Comparison of ENCODE assay signal across 11 cellular contexts in the genomic region with DNA sequence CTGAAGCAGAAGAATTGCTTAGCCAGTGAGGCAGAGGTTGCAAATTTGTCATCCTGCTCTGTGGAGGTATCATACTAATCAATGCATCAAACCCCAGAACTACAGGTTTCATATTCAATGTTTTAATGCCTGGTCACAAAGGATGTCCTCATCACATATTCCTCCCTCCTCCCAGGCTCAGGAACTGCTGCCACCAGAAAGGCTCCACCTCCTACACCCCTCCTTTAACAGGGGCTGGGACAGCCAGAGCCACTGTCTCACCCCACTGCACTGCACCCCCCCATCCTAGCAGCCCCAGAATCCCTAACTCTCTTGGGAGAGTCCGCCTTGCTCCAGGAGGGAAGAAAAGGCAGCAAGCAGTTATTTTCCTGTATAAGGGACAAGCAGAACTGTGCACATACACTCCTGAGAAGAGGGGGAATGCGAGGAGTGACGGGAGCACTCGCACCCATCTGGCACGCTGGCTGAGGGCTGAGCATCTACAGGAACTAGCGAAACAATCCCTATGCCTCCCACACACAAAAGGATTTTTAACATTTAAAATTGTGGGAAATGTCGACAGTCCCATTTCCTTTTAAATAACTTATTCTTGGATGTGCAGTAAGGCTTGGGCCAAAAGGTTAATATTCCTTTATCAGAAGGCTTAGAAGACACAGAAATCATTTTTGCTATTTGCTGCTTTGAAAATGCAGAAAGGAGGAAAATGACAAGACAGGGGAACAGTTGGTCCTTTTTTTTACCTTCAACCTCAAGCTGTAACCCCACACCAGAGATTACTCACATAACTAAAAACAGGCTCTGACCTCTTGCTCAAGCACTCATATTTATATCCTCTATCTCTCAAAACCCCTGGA. TPM values are rescaled to one million over a fixed set of nuclear protein-coding genes. Genes with fewer than 3 reads are reported as not detected.
A peak's percentile ranks its signal among the peaks of the same experiment; 100 is the strongest.
DNase-seq lines count a peak whose midpoint lies in the region; ATAC-seq, FAIRE-seq and TF ChIP-seq lines count a peak whose summit lies in the region.
"Had no signal": no experiment of that assay in that cellular context is flagged by ENCODE, and none has a peak within 500 bp of the region (broad histone marks: within the 10 kb centered on the region; RNA-seq: fewer than 3 reads in every experiment).

No MANE protein-coding gene starts in this region.

- no TSS peak for BruUV-seq in mammary epithelial cell (replicated peaks; lab: Mats Ljungman, UMichigan)

- intact Hi-C loops in mammary epithelial cell (cut with micrococcal nuclease): no loop called here

- H3K27me3 ChIP-seq in mammary epithelial cell (ENCODE audit: insufficient read depth, low read length): no peaks in the 10 kb centered on the region
- H3K27me3 ChIP-seq: transverse colon had no signal

- CTCF ChIA-PET in mammary epithelial cell (lab: Charles Lee; ENCODE audit: low non-redundant PET): no interaction called here

- peaks cover 5% of the 10 kb centered on the region for H3K9me3 ChIP-seq in mammary epithelial cell (replicated peaks; ENCODE audit: insufficient read depth, low read length)
- H3K9me3 ChIP-seq: transverse colon had no signal

- H3K4me2 ChIP-seq in mammary epithelial cell (ENCODE audit: insufficient read depth, low read depth, low read length): peak overlapping the region; percentile 5

- H4K20me1 ChIP-seq in mammary epithelial cell (ENCODE audit: insufficient read depth, low read length): no peaks in the 10 kb centered on the region

- ATAC-seq in HG03354 (IDR thresholded peaks at IDR 0.05; ENCODE audit: poor library complexity, severe bottlenecking, unreplicated experiment): peak; percentile 50
- ATAC-seq in omental fat pad (ENCODE audit: low FRiP score): peak; percentile 53
- no peak for ATAC-seq in GM18868 (IDR thresholded peaks at IDR 0.05; ENCODE audit: unreplicated experiment)

- no peaks in the 10 kb centered on the region for H3K36me3 ChIP-seq in mammary epithelial cell (ENCODE audit: insufficient read depth, low read length)
- H3K36me3 ChIP-seq: transverse colon had no signal

- H3K79me2 ChIP-seq in mammary epithelial cell (ENCODE audit: insufficient read depth, low read length): peaks cover 48% of the 10 kb centered on the region

- no peak overlapping the region for H3K4me3 ChIP-seq in mammary epithelial cell (replicated peaks in 1 of 3; ENCODE audit: insufficient read depth in 1 of 3, low read depth in 2 of 3, low read length in 3 of 3)
- H3K4me3 ChIP-seq: transverse colon had no signal

- no peak for FAIRE-seq in urothelium cell line (lab: Jason Lieb, UNC)

- peaks cover 21% of the 10 kb centered on the region for H3K4me1 ChIP-seq in mammary epithelial cell (ENCODE audit: insufficient read depth, low read length)

- TF ChIP-seq CTCF in mammary epithelial cell (conservative IDR thresholded peaks at IDR 0.05 in 1 of 2, IDR thresholded peaks at IDR 0.05 in 1 of 2; ENCODE audit: extremely low read depth in 1 of 2, insufficient read depth in 1 of 2, low read depth in 1 of 2, low read length in 2 of 2) (no peak), omental fat pad (IDR thresholded peaks at IDR 0.05) (no peak)

- dilution Hi-C loops in mammary epithelial cell (cut with HindIII; ENCODE audit: low sequenced_read_pairs): no loop called here

- in situ Hi-C loops in mammary epithelial cell (cut with MboI; ENCODE audit: low sequenced_read_pairs in 2 of 2): no loop called here

- DNase-seq in DMS53 (lab: John Stamatoyannopoulos, UW) (peak; percentile 41), DMS53 treated with DMSO at 0.1 percent for 48 hours (lab: John Stamatoyannopoulos, UW; ENCODE audit: unreplicated experiment) (no peak), mammary epithelial cell (no peak), omental fat pad (ENCODE audit: low spot score) (no peak), amniotic stem cell (lab: John Stamatoyannopoulos, UW) (no peak), urothelium cell line (ENCODE audit: low spot score) (no peak)
- DNase-seq: 8988T, NCI-H526, transverse colon had no signal

- WGBS in mammary epithelial cell (ENCODE audit: low coverage, missing lambda C conversion rate): 37% methylated on average over 6 of the region's 7 CpGs

- H2AFZ ChIP-seq in mammary epithelial cell (ENCODE audit: low read depth, low read length): peak overlapping the region; percentile 30

- no peak overlapping the region for H3K27ac ChIP-seq in mammary epithelial cell (ENCODE audit: insufficient read depth, low read depth, low read length)

- no peak overlapping the region for H3K9ac ChIP-seq in mammary epithelial cell (ENCODE audit: insufficient read depth, low read length)

RNA-seq across cellular contexts. Expression of a gene that starts 27.8 kb away (rescaled TPM):
- total RNA-seq in mammary epithelial cell (10 to 100 TPM; 14.9 to 26.3 TPM), omental fat pad (10 to 100 TPM; 49.7 to 78.7 (median 58.1) TPM)
- 15.3 TPM for polyA plus RNA-seq in mammary epithelial cell
- polyA minus RNA-seq in mammary epithelial cell: 10.6 TPM
